ENCODE assay signal across 15 cellular contexts in the genomic region with DNA sequence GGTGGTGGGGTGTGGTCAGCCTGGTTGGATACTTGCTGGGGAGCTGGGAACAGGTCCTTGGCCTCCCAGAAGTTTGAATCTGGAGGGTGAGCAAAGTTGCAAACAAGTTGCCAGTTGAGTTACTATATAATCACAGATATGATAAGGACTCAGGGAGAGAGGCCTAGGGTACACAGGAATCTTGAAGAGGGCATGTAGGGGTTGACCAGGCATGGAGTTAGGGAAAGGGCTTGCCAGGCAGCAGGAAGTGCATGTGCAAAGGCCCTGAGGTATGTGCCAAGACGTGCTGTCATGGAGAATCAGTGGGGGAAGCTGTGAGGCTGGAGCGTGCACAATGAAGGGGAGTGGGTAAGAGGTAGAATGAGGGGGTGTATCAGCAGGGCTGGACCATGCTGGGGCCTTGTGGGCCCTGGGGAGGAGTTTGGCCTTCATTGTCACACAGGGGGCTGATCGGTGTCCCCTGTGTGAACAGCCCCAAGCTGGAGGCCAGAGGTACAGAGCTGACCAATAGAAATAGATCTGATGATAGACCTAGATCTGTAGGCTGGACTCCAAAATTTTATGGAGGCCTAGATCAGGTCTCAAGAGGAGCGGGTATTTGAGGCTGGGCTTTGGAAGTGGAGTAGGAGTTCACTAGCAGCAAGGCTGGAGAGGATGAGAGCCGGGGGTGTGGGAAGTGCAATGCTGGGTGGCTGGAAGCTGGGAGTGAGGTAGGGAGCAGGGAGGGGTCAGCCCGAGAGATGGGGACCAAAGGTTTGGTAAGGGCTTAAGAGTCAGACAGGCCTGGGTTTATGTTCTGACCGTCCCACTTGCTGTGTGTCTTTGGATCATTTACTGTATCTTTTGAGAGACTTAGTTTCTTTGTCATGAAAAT. TPM values are rescaled to one million over a fixed set of nuclear protein-coding genes. Genes with fewer than 3 reads are reported as not detected.
DNase-seq lines count a peak whose midpoint lies in the region; ATAC-seq, FAIRE-seq and TF ChIP-seq lines count a peak whose summit lies in the region.
"Had no signal": no experiment of that assay in that cellular context is flagged by ENCODE, and none has a peak within 500 bp of the region (broad histone marks: within the 10 kb centered on the region; RNA-seq: fewer than 3 reads in every experiment).

No MANE protein-coding gene starts in this region.

- H3K36me3 ChIP-seq in keratinocyte (ENCODE audit: control insufficient read depth in 2 of 2, extremely low read depth in 1 of 2, insufficient read depth in 2 of 2, low read length in 2 of 2) (peaks cover 10 to 41% of the 10 kb centered on the region in 2 experiments), stomach smooth muscle (ENCODE audit: control insufficient read depth in 2 of 2, insufficient read depth in 2 of 2, low read length in 2 of 2) (peaks cover 0 to 6% of the 10 kb centered on the region in 2 donors)

- H3K4me3 Mint-ChIP-seq in T-helper 17 cell = no peak overlapping the region

- DNase-seq in T-helper 17 cell = no peak
- no peak for DNase-seq in keratinocyte (ENCODE audit: low read depth, low spot score)
- DNase-seq in mucosa of gallbladder (ENCODE audit: low spot score) = no peak
- DNase-seq: activated T-cell treated with anti-CD3 and anti-CD28 coated beads for 4 hours; NCI-H1436 treated with DMSO at 0.1 percent for 48 hours; NCI-H748 treated with DMSO at 0.1 percent for 48 hours; stimulated activated naive CD4-positive, alpha-beta T cell treated with Interleukin-2 at 50 U/mL for 16 hours had no signal

- no peak overlapping the region for H3K9ac ChIP-seq in keratinocyte (ENCODE audit: control insufficient read depth, extremely low read depth, insufficient read depth, low read length)
- no peak overlapping the region for H3K9ac ChIP-seq in stomach smooth muscle (ENCODE audit: low read length in 2 of 2)
- H3K9ac ChIP-seq: parathyroid adenoma had no signal

- H3K27me3 ChIP-seq in keratinocyte (ENCODE audit: control insufficient read depth, extremely low read depth, insufficient read depth, low read length) (no peaks in the 10 kb centered on the region), stomach smooth muscle (ENCODE audit: control insufficient read depth in 1 of 2, insufficient read depth in 2 of 2, low read length in 2 of 2) (no peaks in the 10 kb centered on the region)
- H3K27me3 ChIP-seq: body of pancreas, SJSA1 had no signal

- peaks cover 6% of the 10 kb centered on the region for H3K9me1 ChIP-seq in keratinocyte (ENCODE audit: control insufficient read depth, extremely low read depth, insufficient read depth, low read length)

- H3K4me2 ChIP-seq in keratinocyte (ENCODE audit: control insufficient read depth, extremely low read depth, insufficient read depth, low read depth, low read length) = peak overlapping the region; percentile 19

- H3K27me3 Mint-ChIP-seq in T-helper 17 cell = no peaks in the 10 kb centered on the region

- H3K27ac ChIP-seq in keratinocyte (ENCODE audit: control insufficient read depth, insufficient read depth, low read length) = no peak overlapping the region
- H3K27ac ChIP-seq in stomach smooth muscle (ENCODE audit: low read length) = peak overlapping the region; percentile 60
- H3K27ac ChIP-seq: parathyroid adenoma, SJSA1 had no signal

- H3K4me1 ChIP-seq in keratinocyte (ENCODE audit: control insufficient read depth, extremely low read depth, insufficient read depth, low read length) = peaks cover 24% of the 10 kb centered on the region
- peaks cover 28% of the 10 kb centered on the region for H3K4me1 ChIP-seq in stomach smooth muscle (ENCODE audit: control insufficient read depth, insufficient read depth, low read length)

- H3K9me3 ChIP-seq in T-helper 17 cell (ENCODE audit: control insufficient read depth, low read length, poor library complexity, severe bottlenecking) = no peaks in the 10 kb centered on the region
- H3K9me3 ChIP-seq in keratinocyte (ENCODE audit: control insufficient read depth, low read depth, low read length) = no peaks in the 10 kb centered on the region
- no peaks in the 10 kb centered on the region for H3K9me3 ChIP-seq in stomach smooth muscle (ENCODE audit: control insufficient read depth in 2 of 2, low read length in 2 of 2)
- H3K9me3 ChIP-seq: body of pancreas, SJSA1 had no signal

- no peaks in the 10 kb centered on the region for H3K36me3 Mint-ChIP-seq in T-helper 17 cell (ENCODE audit: low read depth)

- peaks cover 77% of the 10 kb centered on the region for H3K79me2 ChIP-seq in keratinocyte (ENCODE audit: control insufficient read depth, insufficient read depth, low read length)

- no peak for FAIRE-seq in keratinocyte (lab: Jason Lieb, UNC)

- peak overlapping the region; percentile 56 for H3K4me3 ChIP-seq in GM12875 (ENCODE audit: low read depth, low read length)
- no peak overlapping the region for H3K4me3 ChIP-seq in keratinocyte (ENCODE audit: control insufficient read depth in 2 of 3, extremely low read depth in 1 of 3, insufficient read depth in 2 of 3, low read depth in 1 of 3, low read length in 3 of 3)
- H3K4me3 ChIP-seq in stomach smooth muscle (ENCODE audit: low read length in 2 of 2) = no peak overlapping the region
- H3K4me3 ChIP-seq: body of pancreas, lung, SJSA1 had no signal

- H3K4me1 Mint-ChIP-seq in T-helper 17 cell = peaks cover 12% of the 10 kb centered on the region

- dilution Hi-C loops in keratinocyte (cut with MboI; ENCODE audit: extremely low pct_ligation_motif_present, low sequenced_read_pairs) = no loop called here

- H2AFZ ChIP-seq in keratinocyte (ENCODE audit: control insufficient read depth, low read length) = no peak overlapping the region
- H2AFZ ChIP-seq: parathyroid adenoma had no signal

- TF ChIP-seq CTCF in GM12875 (IDR thresholded peaks at IDR 0.05; ENCODE audit: borderline replicate concordance, insufficient read depth, low read depth, low read length) (no peak), keratinocyte (optimal IDR thresholded peaks at IDR 0.05 in 1 of 3, IDR thresholded peaks at IDR 0.05 in 1 of 3, conservative IDR thresholded peaks at IDR 0.05 in 1 of 3; ENCODE audit: extremely low read depth in 1 of 3, insufficient read depth in 2 of 3, low read length in 3 of 3) (no peak)

- H3K27ac Mint-ChIP-seq in T-helper 17 cell = peak overlapping the region; percentile 16

- H4K20me1 ChIP-seq in keratinocyte (ENCODE audit: control insufficient read depth, extremely low read depth, insufficient read depth, low read length) = peaks cover 8% of the 10 kb centered on the region

- ATAC-seq in T-helper 17 cell (no peak), GM19467 (IDR thresholded peaks at IDR 0.05; ENCODE audit: unreplicated experiment) (no peak), HG02981 (IDR thresholded peaks at IDR 0.05; ENCODE audit: unreplicated experiment) (no peak)
- ATAC-seq: body of pancreas had no signal

RNA-seq across cellular contexts. Expression of gene SRC, which starts 2.9 kb away (rescaled TPM):
- total RNA-seq in T-helper 17 cell (10 to 100 TPM in 1 of 2 donors, 1 to 10 TPM in 1; 6.2 to 22.8 TPM), mucosa of gallbladder (210 TPM)
- polyA plus RNA-seq in keratinocyte = 22.8 to 32.3 TPM (median 30.9 TPM) in 3 replicates
- polyA plus RNA-seq in keratinocyte (2011; ENCODE audit: low read depth) = 10.3 TPM
- 22.0 and 26.2 TPM in 2 replicates for polyA plus RNA-seq in keratinocyte (2011; cell fraction: cytosol; rRNA removed)
- polyA plus RNA-seq in keratinocyte (2011; cell fraction: nucleus; rRNA removed) = 65.3 and 76.3 TPM in 2 replicates
- 16.5 and 28.7 TPM in 2 replicates for polyA plus RNA-seq in keratinocyte (2012; ENCODE audit: low replicate concordance)
- 47.7 to 113 TPM (median 52.6 TPM) in 3 replicates for polyA minus RNA-seq in keratinocyte
- 31.1 TPM for polyA minus RNA-seq in keratinocyte (2011; cell fraction: cytosol; rRNA and poly(A)+ RNA removed)
- polyA minus RNA-seq in keratinocyte (2011; cell fraction: nucleus; rRNA and poly(A)+ RNA removed) = 39.2 and 42.9 TPM in 2 replicates

RNA-seq across cellular contexts. Expression of gene MANBAL, which starts 59.4 kb away (rescaled TPM):
- total RNA-seq in T-helper 17 cell (1 to 10 TPM; 3.6 to 4.9 TPM), mucosa of gallbladder (51.6 TPM)
- 82.3 to 109 TPM (median 109 TPM) in 3 replicates for polyA plus RNA-seq in keratinocyte
- polyA plus RNA-seq in keratinocyte (2011; ENCODE audit: low read depth) = 7.6 TPM
- 110 and 123 TPM in 2 replicates for polyA plus RNA-seq in keratinocyte (2011; cell fraction: cytosol; rRNA removed)
- 79.0 and 84.6 TPM in 2 replicates for polyA plus RNA-seq in keratinocyte (2011; cell fraction: nucleus; rRNA removed)
- 48.2 and 69.9 TPM in 2 replicates for polyA plus RNA-seq in keratinocyte (2012; ENCODE audit: low replicate concordance)
- polyA minus RNA-seq in keratinocyte = 40.9 to 65.6 TPM (median 48.7 TPM) in 3 replicates
- 34.0 TPM for polyA minus RNA-seq in keratinocyte (2011; cell fraction: cytosol; rRNA and poly(A)+ RNA removed)
- 14.7 and 18.5 TPM in 2 replicates for polyA minus RNA-seq in keratinocyte (2011; cell fraction: nucleus; rRNA and poly(A)+ RNA removed)
